In genomic region chr12:89451876-89452275, GRCh38 we compare ENCODE assay signal across 1 cellular context.
TF ChIP-seq lines count a peak whose summit lies in the region.

No MANE protein-coding gene starts in this region.

TF ChIP-seq in H1, 55 proteins besides CTCF, POLR2A, EP300 and RAD21 (continued from another document):
- TF ChIP-seq HDAC2 (IDR thresholded peaks at IDR 0.05; ENCODE audit: borderline replicate concordance in 1 of 2, low read depth in 2 of 2, low read length in 2 of 2) = peak in 1 of 2 experiments; percentile 72; a peak in 1 of 4 replicates
- TF ChIP-seq, protein P1, sequence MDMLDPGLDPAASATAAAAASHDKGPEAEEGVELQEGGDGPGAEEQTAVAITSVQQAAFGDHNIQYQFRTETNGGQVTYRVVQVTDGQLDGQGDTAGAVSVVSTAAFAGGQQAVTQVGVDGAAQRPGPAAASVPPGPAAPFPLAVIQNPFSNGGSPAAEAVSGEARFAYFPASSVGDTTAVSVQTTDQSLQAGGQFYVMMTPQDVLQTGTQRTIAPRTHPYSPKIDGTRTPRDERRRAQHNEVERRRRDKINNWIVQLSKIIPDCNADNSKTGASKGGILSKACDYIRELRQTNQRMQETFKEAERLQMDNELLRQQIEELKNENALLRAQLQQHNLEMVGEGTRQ (IDR thresholded peaks at IDR 0.05; ENCODE audit: low read length) = no peak
- 0 out of 2 replicates have a peak, but pooled peaks have one; percentile 14 for TF ChIP-seq TAF1 (IDR thresholded peaks at IDR 0.05; ENCODE audit: low read depth, low read length)
- TF ChIP-seq CHD1 (IDR thresholded peaks at IDR 0.05; ENCODE audit: low read depth, low read length) = no peak
TF ChIP-seq in H1: peak in this region for 4.
